25 cellular contexts compared by ENCODE assay signal in genomic region chr2:78721302-78722033, GRCh38.
"Had no signal": no experiment of that assay in that cellular context is flagged by ENCODE, and none has a peak within 500 bp of the region (broad histone marks: within the 10 kb centered on the region; RNA-seq: fewer than 3 reads in every experiment).

No MANE protein-coding gene starts in this region.

- H3K27me3 ChIP-seq: adrenal gland had no signal

- DNase-seq: activated B cell treated with CpG ODN at 0.5 μM for 24 hours; activated CD4-positive, alpha-beta T cell treated with anti-CD3 and anti-CD28 coated beads for 4 hours; activated CD8-positive, alpha-beta memory T cell treated with anti-CD3 and anti-CD28 coated beads, Interleukin-2, amount 50 U/mL, for 4 hours; activated CD8-positive, alpha-beta T cell treated with anti-CD3 and anti-CD28 coated beads for 36 hours; activated gamma-delta T cell treated with Interleukin-2 at 50 U/mL for 16 hours; activated naive CD4-positive, alpha-beta T cell treated with anti-CD3 and anti-CD28 coated beads, Interleukin-2, amount 50 U/mL, for 16 hours; activated naive CD8-positive, alpha-beta T cell treated with anti-CD3 and anti-CD28 coated beads, Interleukin-2, amount 10 ng/mL, durations not matched to agents 7 days and 5 days; activated T-cell treated with anti-CD3 and anti-CD28 coated beads, Interleukin-2, amount 50 U/mL, for 72 hours; adrenal gland; anterior cingulate cortex; caudate nucleus; Kasumi-1; KBM-7; NCI-H1092; NCI-H1417; NCI-H2029; NCI-H2107; NCI-H2171 treated with DMSO at 0.1 percent for 48 hours; NCI-H226; NCI-H510A; NCI-H69; RPMI8226; T-helper 17 cell; T-helper 9 cell had no signal

- ATAC-seq: activated CD8-positive, alpha-beta T cell treated with anti-CD3 and anti-CD28 coated beads for 36 hours; activated T-cell treated with anti-CD3 and anti-CD28 coated beads, Interleukin-2, amount 50 U/mL, for 72 hours; Right ventricle myocardium inferior; T-helper 17 cell had no signal

- H3K4me3 ChIP-seq: adrenal gland had no signal

- H3K36me3 ChIP-seq: adrenal gland had no signal

- H3K27ac ChIP-seq: adrenal gland had no signal

- H3K9me3 ChIP-seq: adrenal gland had no signal

- H3K4me1 ChIP-seq: adrenal gland had no signal
